In the genomic region with DNA sequence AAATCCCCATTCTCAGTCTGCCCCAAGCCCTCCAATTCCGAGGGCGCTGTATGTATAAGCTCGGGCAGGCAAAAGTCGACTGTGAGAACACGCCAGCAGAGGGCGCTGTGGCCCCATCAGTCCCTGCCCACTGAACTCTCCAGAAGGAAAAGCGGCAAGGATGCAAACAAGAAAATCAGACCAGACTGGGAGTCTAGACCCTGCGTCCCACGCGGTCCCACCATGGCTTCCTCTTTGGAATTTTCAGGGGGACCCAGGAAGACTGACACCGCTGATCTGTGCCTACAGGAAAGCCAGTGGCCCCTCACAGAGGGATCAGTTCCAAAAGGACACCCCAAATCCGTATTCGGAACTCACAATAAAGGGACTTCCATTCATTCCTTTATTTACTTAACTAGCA, we compare ENCODE assay signal across 1 cellular context.
TF ChIP-seq lines count a peak whose summit lies in the region.

No MANE protein-coding gene starts in this region.

TF ChIP-seq in SK-N-SH treated with all-trans-retinoic acid at 6 μM for 48 hours, 23 proteins besides CTCF, POLR2A, EP300 and RAD21 (continued from another document):
- TF ChIP-seq PATZ1 (CRISPR knock-in tag; IDR thresholded peaks at IDR 0.05; ENCODE audit: borderline replicate concordance), result no peak
- TF ChIP-seq, protein P1, sequence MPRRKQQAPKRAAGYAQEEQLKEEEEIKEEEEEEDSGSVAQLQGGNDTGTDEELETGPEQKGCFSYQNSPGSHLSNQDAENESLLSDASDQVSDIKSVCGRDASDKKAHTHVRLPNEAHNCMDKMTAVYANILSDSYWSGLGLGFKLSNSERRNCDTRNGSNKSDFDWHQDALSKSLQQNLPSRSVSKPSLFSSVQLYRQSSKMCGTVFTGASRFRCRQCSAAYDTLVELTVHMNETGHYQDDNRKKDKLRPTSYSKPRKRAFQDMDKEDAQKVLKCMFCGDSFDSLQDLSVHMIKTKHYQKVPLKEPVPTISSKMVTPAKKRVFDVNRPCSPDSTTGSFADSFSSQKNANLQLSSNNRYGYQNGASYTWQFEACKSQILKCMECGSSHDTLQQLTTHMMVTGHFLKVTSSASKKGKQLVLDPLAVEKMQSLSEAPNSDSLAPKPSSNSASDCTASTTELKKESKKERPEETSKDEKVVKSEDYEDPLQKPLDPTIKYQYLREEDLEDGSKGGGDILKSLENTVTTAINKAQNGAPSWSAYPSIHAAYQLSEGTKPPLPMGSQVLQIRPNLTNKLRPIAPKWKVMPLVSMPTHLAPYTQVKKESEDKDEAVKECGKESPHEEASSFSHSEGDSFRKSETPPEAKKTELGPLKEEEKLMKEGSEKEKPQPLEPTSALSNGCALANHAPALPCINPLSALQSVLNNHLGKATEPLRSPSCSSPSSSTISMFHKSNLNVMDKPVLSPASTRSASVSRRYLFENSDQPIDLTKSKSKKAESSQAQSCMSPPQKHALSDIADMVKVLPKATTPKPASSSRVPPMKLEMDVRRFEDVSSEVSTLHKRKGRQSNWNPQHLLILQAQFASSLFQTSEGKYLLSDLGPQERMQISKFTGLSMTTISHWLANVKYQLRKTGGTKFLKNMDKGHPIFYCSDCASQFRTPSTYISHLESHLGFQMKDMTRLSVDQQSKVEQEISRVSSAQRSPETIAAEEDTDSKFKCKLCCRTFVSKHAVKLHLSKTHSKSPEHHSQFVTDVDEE (CRISPR knock-in tag; IDR thresholded peaks at IDR 0.05), result no peak
- TF ChIP-seq ZNF8 (CRISPR knock-in tag; IDR thresholded peaks at IDR 0.05), result no peak
- TF ChIP-seq OSR1 (CRISPR knock-in tag; IDR thresholded peaks at IDR 0.05), result no peak
